Comparison of ENCODE assay signal across 11 cellular contexts in genomic region chr2:220935789-220936321, GRCh38.
A peak's percentile ranks its signal among the peaks of the same experiment; 100 is the strongest.
DNase-seq lines count a peak whose midpoint lies in the region; ATAC-seq lines count a peak whose summit lies in the region.
"Had no signal": no experiment of that assay in that cellular context is flagged by ENCODE, and none has a peak within 500 bp of the region (broad histone marks: within the 10 kb centered on the region; RNA-seq: fewer than 3 reads in every experiment).

No MANE protein-coding gene starts in this region.

- intact Hi-C loops in activated T-helper 1 cell treated with anti-CD3 and anti-CD28 coated beads, Interleukin-12 subunit alpha, Interleukin-12 subunit beta, Interleukin-2, Interleukin-4 antibody, amounts not matched to agents 30 ng/mL and 10 ng/mL and 1 ng/mL, durations not matched to agents 14 hours and 24 hours and 36 hours (cut with micrococcal nuclease) = loop anchor here (5.0 kb wide), 1 partner anchor 636 kb away; the partner anchor contains the start of gene EPHA4

- peak; percentile 1 for DNase-seq in activated T-helper 1 cell treated with anti-CD3 and anti-CD28 coated beads, Interleukin-12 subunit alpha, Interleukin-12 subunit beta, Interleukin-2, Interleukin-4 antibody, amounts not matched to agents 30 ng/mL and 10 ng/mL and 1 ng/mL, durations not matched to agents 14 hours and 24 hours and 36 hours (ENCODE audit: low spot score)
- no peak for DNase-seq in effector CD8-positive, alpha-beta T cell (lab: John Stamatoyannopoulos, UW)
- DNase-seq in NCI-H1105 (lab: John Stamatoyannopoulos, UW) = no peak
- DNase-seq: amygdala; dorsolateral prefrontal cortex; naive thymus-derived CD4-positive, alpha-beta T cell; sigmoid colon had no signal

- no peaks in the 10 kb centered on the region for H3K27me3 Mint-ChIP-seq in activated T-helper 1 cell treated with anti-CD3 and anti-CD28 coated beads, Interleukin-12 subunit alpha, Interleukin-12 subunit beta, Interleukin-2, Interleukin-4 antibody, amounts not matched to agents 30 ng/mL and 10 ng/mL and 1 ng/mL, durations not matched to agents 14 hours and 24 hours and 36 hours (ENCODE audit: insufficient read depth)

- no peaks in the 10 kb centered on the region for H3K9me3 Mint-ChIP-seq in activated T-helper 1 cell treated with anti-CD3 and anti-CD28 coated beads, Interleukin-12 subunit alpha, Interleukin-12 subunit beta, Interleukin-2, Interleukin-4 antibody, amounts not matched to agents 30 ng/mL and 10 ng/mL and 1 ng/mL, durations not matched to agents 14 hours and 24 hours and 36 hours

- ATAC-seq in GM18520 (IDR thresholded peaks at IDR 0.05; ENCODE audit: unreplicated experiment) (peak; percentile 85), GM19035 (IDR thresholded peaks at IDR 0.05; ENCODE audit: unreplicated experiment) (peak; percentile 80), HG02981 (IDR thresholded peaks at IDR 0.05; ENCODE audit: unreplicated experiment) (peak; percentile 60), GM21381 (IDR thresholded peaks at IDR 0.05; ENCODE audit: unreplicated experiment) (no peak)
- ATAC-seq: naive thymus-derived CD4-positive, alpha-beta T cell had no signal

- no peaks in the 10 kb centered on the region for H3K36me3 Mint-ChIP-seq in activated T-helper 1 cell treated with anti-CD3 and anti-CD28 coated beads, Interleukin-12 subunit alpha, Interleukin-12 subunit beta, Interleukin-2, Interleukin-4 antibody, amounts not matched to agents 30 ng/mL and 10 ng/mL and 1 ng/mL, durations not matched to agents 14 hours and 24 hours and 36 hours (ENCODE audit: low read depth)
- H3K36me3 Mint-ChIP-seq: naive thymus-derived CD4-positive, alpha-beta T cell had no signal

- H3K4me1 Mint-ChIP-seq in activated T-helper 1 cell treated with anti-CD3 and anti-CD28 coated beads, Interleukin-12 subunit alpha, Interleukin-12 subunit beta, Interleukin-2, Interleukin-4 antibody, amounts not matched to agents 30 ng/mL and 10 ng/mL and 1 ng/mL, durations not matched to agents 14 hours and 24 hours and 36 hours (ENCODE audit: low read depth) = no peaks in the 10 kb centered on the region
- H3K4me1 Mint-ChIP-seq: naive thymus-derived CD4-positive, alpha-beta T cell had no signal

- peak overlapping the region; percentile 22 for H3K27ac Mint-ChIP-seq in activated T-helper 1 cell treated with anti-CD3 and anti-CD28 coated beads, Interleukin-12 subunit alpha, Interleukin-12 subunit beta, Interleukin-2, Interleukin-4 antibody, amounts not matched to agents 30 ng/mL and 10 ng/mL and 1 ng/mL, durations not matched to agents 14 hours and 24 hours and 36 hours

- no peak overlapping the region for H3K4me3 Mint-ChIP-seq in activated T-helper 1 cell treated with anti-CD3 and anti-CD28 coated beads, Interleukin-12 subunit alpha, Interleukin-12 subunit beta, Interleukin-2, Interleukin-4 antibody, amounts not matched to agents 30 ng/mL and 10 ng/mL and 1 ng/mL, durations not matched to agents 14 hours and 24 hours and 36 hours
- H3K4me3 Mint-ChIP-seq: naive thymus-derived CD4-positive, alpha-beta T cell had no signal
